ENCODE assay signal across 8 cellular contexts in genomic region chr5:71587709-71588532, GRCh38.
DNase-seq lines count a peak whose midpoint lies in the region; ATAC-seq, FAIRE-seq and TF ChIP-seq lines count a peak whose summit lies in the region.

No MANE protein-coding gene starts in this region.

- no peak overlapping the region for H2AFZ ChIP-seq in OCI-LY1 (ENCODE audit: low read length)

- H3K9me2 ChIP-seq in OCI-LY1 (ENCODE audit: low read depth, low read length) = no peaks in the 10 kb centered on the region

- H3K27me3 ChIP-seq in OCI-LY1 (ENCODE audit: insufficient read depth, low read length) = no peaks in the 10 kb centered on the region
- H3K27me3 ChIP-seq in mucosa of stomach (ENCODE audit: control insufficient read depth, insufficient read depth, low read length) = no peaks in the 10 kb centered on the region

- peaks cover 40% of the 10 kb centered on the region for H3K79me2 ChIP-seq in OCI-LY1 (ENCODE audit: insufficient read depth, low read length)

- H3K9me3 ChIP-seq in OCI-LY1 (ENCODE audit: low read length) = no peaks in the 10 kb centered on the region
- H3K9me3 ChIP-seq in mucosa of stomach (ENCODE audit: control insufficient read depth, low read length) = no peaks in the 10 kb centered on the region

- no peaks in the 10 kb centered on the region for H3F3A ChIP-seq in OCI-LY1 (ENCODE audit: insufficient read depth, low read length)

- H3K4me1 ChIP-seq in OCI-LY1 (ENCODE audit: insufficient read depth, low read length, severe bottlenecking) (peaks cover 34% of the 10 kb centered on the region), mucosa of stomach (ENCODE audit: control insufficient read depth, insufficient read depth, low read length) (peaks cover 13% of the 10 kb centered on the region)

- FAIRE-seq in H54 (lab: Jason Lieb, UNC) = no peak

- DNase-seq in H54 (ENCODE audit: insufficient read length, low spot score) (peak; percentile 5), choroid plexus epithelial cell (ENCODE audit: low read depth) (no peak), NCI-H1092 treated with DMSO at 0.1 percent for 48 hours (lab: John Stamatoyannopoulos, UW) (no peak), SW480 (ENCODE audit: low spot score) (no peak), GM19238 (ENCODE audit: insufficient read length, low spot score) (no peak)

- no peak for TF ChIP-seq POLR2A in H54 (IDR thresholded peaks at IDR 0.05; ENCODE audit: low read depth, low read length)

- H4K20me1 ChIP-seq in OCI-LY1 (ENCODE audit: insufficient read depth, low read length) = no peaks in the 10 kb centered on the region

- H3K36me3 ChIP-seq in OCI-LY1 (ENCODE audit: insufficient read depth, low read length) = peaks cover 5% of the 10 kb centered on the region
- no peaks in the 10 kb centered on the region for H3K36me3 ChIP-seq in mucosa of stomach (ENCODE audit: control insufficient read depth, insufficient read depth, low read length)

- ATAC-seq in GM18498 (IDR thresholded peaks at IDR 0.05; ENCODE audit: unreplicated experiment) = peak; percentile 13

- H3K4me3 ChIP-seq in OCI-LY1 (ENCODE audit: low read depth, low read length, poor library complexity, severe bottlenecking) (peak overlapping the region; percentile 66), choroid plexus epithelial cell (ENCODE audit: low read depth, low read length) (peak overlapping the region; percentile 87), mucosa of stomach (ENCODE audit: low read length) (peak overlapping the region; percentile 59)

- TF ChIP-seq CTCF in OCI-LY1 (IDR thresholded peaks at IDR 0.05; ENCODE audit: low read length) (peak; percentile 20; the same call in 1 of the 2 replicates), choroid plexus epithelial cell (conservative IDR thresholded peaks at IDR 0.05; ENCODE audit: low read depth, low read length) (peak; percentile 25)

- peak overlapping the region; percentile 67 for H3K9ac ChIP-seq in OCI-LY1 (ENCODE audit: low read length)
- H3K9ac ChIP-seq in mucosa of stomach (ENCODE audit: low read length) = peak overlapping the region; percentile 68

- peak overlapping the region; percentile 91 for H3K4me2 ChIP-seq in OCI-LY1 (ENCODE audit: low read length)

- no peak overlapping the region for H3K27ac ChIP-seq in OCI-LY1 (ENCODE audit: low read depth, low read length, poor library complexity, severe bottlenecking)
